10 cellular contexts compared by ENCODE assay signal in the genomic region with DNA sequence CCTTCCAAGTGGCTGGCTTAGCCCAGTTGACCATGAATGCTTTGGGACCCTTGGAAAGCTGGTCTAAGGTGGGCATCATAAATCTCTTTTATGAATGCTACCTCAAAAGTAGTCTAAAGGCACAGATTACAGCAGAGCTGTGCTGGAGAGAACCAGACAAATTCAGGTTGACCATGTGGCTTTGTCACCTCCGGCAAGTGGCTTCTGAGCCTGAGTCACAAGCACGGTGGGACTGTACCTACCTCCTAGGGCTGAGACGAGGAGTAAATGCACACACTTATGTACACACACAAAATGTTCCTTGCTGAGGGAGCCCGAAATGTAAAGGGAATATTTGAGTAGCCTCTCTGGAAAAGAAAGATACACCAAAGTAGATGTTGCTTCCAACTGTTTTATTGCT.
DNase-seq lines count a peak whose midpoint lies in the region; ATAC-seq lines count a peak whose summit lies in the region.
"Had no signal": no experiment of that assay in that cellular context is flagged by ENCODE, and none has a peak within 500 bp of the region (broad histone marks: within the 10 kb centered on the region; RNA-seq: fewer than 3 reads in every experiment).

No MANE protein-coding gene starts in this region.

- peak in 1 of 2 donors; percentile 51 for DNase-seq in activated naive CD4-positive, alpha-beta T cell treated with anti-CD3 and anti-CD28 coated beads, Interleukin-2, amount 50 U/mL, for 72 hours (ENCODE audit: low spot score in 2 of 2)
- DNase-seq in activated naive CD4-positive, alpha-beta T cell treated with anti-CD3 and anti-CD28 coated beads, Interleukin-2, amount 10 ng/mL, durations not matched to agents 7 days and 5 days = no peak
- DNase-seq in T-helper 9 cell (peak; percentile 16), DMS79 (lab: John Stamatoyannopoulos, UW) (no peak)
- DNase-seq in activated naive CD8-positive, alpha-beta T cell treated with anti-CD3 and anti-CD28 coated beads, Interleukin-2, amount 10 ng/mL, durations not matched to agents 7 days and 5 days = no peak

- CTCF ChIA-PET in activated naive CD4-positive, alpha-beta T cell treated with anti-CD3 and anti-CD28 coated beads, Interleukin-2, amount 10 ng/mL, durations not matched to agents 7 days and 5 days (lab: Charles Lee) = interaction anchor here (0.5 to 3.6 kb wide), 28 partner anchors 9 to 637 kb away, joined by 3 to 63 read pairs (median 5); a partner anchor contains a TSS

- peaks cover 43% of the 10 kb centered on the region for H3K4me1 Mint-ChIP-seq in activated naive CD4-positive, alpha-beta T cell treated with anti-CD3 and anti-CD28 coated beads, Interleukin-2, amount 10 ng/mL, durations not matched to agents 7 days and 5 days
- peaks cover 47% of the 10 kb centered on the region for H3K4me1 Mint-ChIP-seq in activated naive CD8-positive, alpha-beta T cell treated with anti-CD3 and anti-CD28 coated beads, Interleukin-2, amount 10 ng/mL, durations not matched to agents 7 days and 5 days
- peaks cover 46% of the 10 kb centered on the region for H3K4me1 Mint-ChIP-seq in stimulated activated memory B cell treated with anti-CD40 and anti-IgM and Interleukin-4, amounts not matched to agents 10 μg/mL and 1 μg/mL and 100 μg/mL, for 72 hours

- no peak overlapping the region for H3K27ac Mint-ChIP-seq in activated naive CD4-positive, alpha-beta T cell treated with anti-CD3 and anti-CD28 coated beads, Interleukin-2, amount 50 U/mL, for 72 hours
- no peak overlapping the region for H3K27ac Mint-ChIP-seq in activated naive CD4-positive, alpha-beta T cell treated with anti-CD3 and anti-CD28 coated beads, Interleukin-2, amount 10 ng/mL, durations not matched to agents 7 days and 5 days
- peak overlapping the region; percentile 58 for H3K27ac Mint-ChIP-seq in activated naive CD8-positive, alpha-beta T cell treated with anti-CD3 and anti-CD28 coated beads, Interleukin-2, amount 10 ng/mL, durations not matched to agents 7 days and 5 days
- H3K27ac Mint-ChIP-seq in stimulated activated memory B cell treated with anti-CD40 and anti-IgM and Interleukin-4, amounts not matched to agents 10 μg/mL and 1 μg/mL and 100 μg/mL, for 72 hours = peak overlapping the region; percentile 41
- H3K27ac Mint-ChIP-seq: endodermal cell had no signal

- POLR2A ChIA-PET in activated naive CD8-positive, alpha-beta T cell treated with anti-CD3 and anti-CD28 coated beads, Interleukin-2, amount 10 ng/mL, durations not matched to agents 7 days and 5 days (lab: Charles Lee) = interaction anchor here (0.7 to 2.6 kb wide), 5 partner anchors 14 to 209 kb away, joined by 3 to 19 read pairs (median 5); a partner anchor contains a TSS

- no peaks in the 10 kb centered on the region for H3K9me3 Mint-ChIP-seq in activated naive CD4-positive, alpha-beta T cell treated with anti-CD3 and anti-CD28 coated beads, Interleukin-2, amount 50 U/mL, for 72 hours
- no peaks in the 10 kb centered on the region for H3K9me3 Mint-ChIP-seq in activated naive CD4-positive, alpha-beta T cell treated with anti-CD3 and anti-CD28 coated beads, Interleukin-2, amount 10 ng/mL, durations not matched to agents 7 days and 5 days
- no peaks in the 10 kb centered on the region for H3K9me3 Mint-ChIP-seq in activated naive CD8-positive, alpha-beta T cell treated with anti-CD3 and anti-CD28 coated beads, Interleukin-2, amount 10 ng/mL, durations not matched to agents 7 days and 5 days
- no peaks in the 10 kb centered on the region for H3K9me3 Mint-ChIP-seq in stimulated activated memory B cell treated with anti-CD40 and anti-IgM and Interleukin-4, amounts not matched to agents 10 μg/mL and 1 μg/mL and 100 μg/mL, for 72 hours
- H3K9me3 Mint-ChIP-seq: endodermal cell, memory B cell had no signal

- no peak overlapping the region for H3K4me3 Mint-ChIP-seq in activated naive CD4-positive, alpha-beta T cell treated with anti-CD3 and anti-CD28 coated beads, Interleukin-2, amount 10 ng/mL, durations not matched to agents 7 days and 5 days
- no peak overlapping the region for H3K4me3 Mint-ChIP-seq in activated naive CD8-positive, alpha-beta T cell treated with anti-CD3 and anti-CD28 coated beads, Interleukin-2, amount 10 ng/mL, durations not matched to agents 7 days and 5 days
- H3K4me3 Mint-ChIP-seq in stimulated activated memory B cell treated with anti-CD40 and anti-IgM and Interleukin-4, amounts not matched to agents 10 μg/mL and 1 μg/mL and 100 μg/mL, for 72 hours = no peak overlapping the region
- H3K4me3 Mint-ChIP-seq: endodermal cell, memory B cell had no signal

- peak; percentile 83 to 87 for ATAC-seq in activated naive CD4-positive, alpha-beta T cell treated with anti-CD3 and anti-CD28 coated beads, Interleukin-2, amount 50 U/mL, for 72 hours
- peak; percentile 72 for ATAC-seq in activated naive CD8-positive, alpha-beta T cell treated with anti-CD3 and anti-CD28 coated beads, Interleukin-2, amount 10 ng/mL, durations not matched to agents 7 days and 5 days (ENCODE audit: low read depth)
- no peak for ATAC-seq in stimulated activated memory B cell treated with anti-CD40 and anti-IgM and Interleukin-4, amounts not matched to agents 10 μg/mL and 1 μg/mL and 100 μg/mL, for 72 hours
- no peak for ATAC-seq in GM21717 (IDR thresholded peaks at IDR 0.05; ENCODE audit: unreplicated experiment)
- no peak for ATAC-seq in HG03196 (IDR thresholded peaks at IDR 0.05; ENCODE audit: unreplicated experiment)

- no peaks in the 10 kb centered on the region for H3K27me3 Mint-ChIP-seq in activated naive CD4-positive, alpha-beta T cell treated with anti-CD3 and anti-CD28 coated beads, Interleukin-2, amount 10 ng/mL, durations not matched to agents 7 days and 5 days
- no peaks in the 10 kb centered on the region for H3K27me3 Mint-ChIP-seq in activated naive CD8-positive, alpha-beta T cell treated with anti-CD3 and anti-CD28 coated beads, Interleukin-2, amount 10 ng/mL, durations not matched to agents 7 days and 5 days
- H3K27me3 Mint-ChIP-seq in stimulated activated memory B cell treated with anti-CD40 and anti-IgM and Interleukin-4, amounts not matched to agents 10 μg/mL and 1 μg/mL and 100 μg/mL, for 72 hours = no peaks in the 10 kb centered on the region
- H3K27me3 Mint-ChIP-seq: memory B cell had no signal

- H3K36me3 Mint-ChIP-seq in activated naive CD4-positive, alpha-beta T cell treated with anti-CD3 and anti-CD28 coated beads, Interleukin-2, amount 50 U/mL, for 72 hours = peaks cover 14 to 37% of the 10 kb centered on the region in 2 donors
- peaks cover 37% of the 10 kb centered on the region for H3K36me3 Mint-ChIP-seq in activated naive CD4-positive, alpha-beta T cell treated with anti-CD3 and anti-CD28 coated beads, Interleukin-2, amount 10 ng/mL, durations not matched to agents 7 days and 5 days
- H3K36me3 Mint-ChIP-seq in activated naive CD8-positive, alpha-beta T cell treated with anti-CD3 and anti-CD28 coated beads, Interleukin-2, amount 10 ng/mL, durations not matched to agents 7 days and 5 days = peaks cover 43% of the 10 kb centered on the region
- H3K36me3 Mint-ChIP-seq in stimulated activated memory B cell treated with anti-CD40 and anti-IgM and Interleukin-4, amounts not matched to agents 10 μg/mL and 1 μg/mL and 100 μg/mL, for 72 hours = peaks cover 49% of the 10 kb centered on the region

Comparison
In these comparisons a context has a peak if more than half of its experiments do, and no peak if none do; other contexts are left out.
1. ATAC-seq: peak in activated naive CD4-positive, alpha-beta T cell treated with anti-CD3 and anti-CD28 coated beads, Interleukin-2, amount 50 U/mL, for 72 hours (2 of 2) and activated naive CD8-positive, alpha-beta T cell treated with anti-CD3 and anti-CD28 coated beads, Interleukin-2, amount 10 ng/mL, durations not matched to agents 7 days and 5 days (single experiment); none in stimulated activated memory B cell treated with anti-CD40 and anti-IgM and Interleukin-4, amounts not matched to agents 10 μg/mL and 1 μg/mL and 100 μg/mL, for 72 hours (single experiment), GM21717 (single experiment) and HG03196 (single experiment).
2. H3K27ac Mint-ChIP-seq: peak in activated naive CD8-positive, alpha-beta T cell treated with anti-CD3 and anti-CD28 coated beads, Interleukin-2, amount 10 ng/mL, durations not matched to agents 7 days and 5 days (single experiment) and stimulated activated memory B cell treated with anti-CD40 and anti-IgM and Interleukin-4, amounts not matched to agents 10 μg/mL and 1 μg/mL and 100 μg/mL, for 72 hours (single experiment); none in activated naive CD4-positive, alpha-beta T cell treated with anti-CD3 and anti-CD28 coated beads, Interleukin-2, amount 50 U/mL, for 72 hours (0 of 2) and activated naive CD4-positive, alpha-beta T cell treated with anti-CD3 and anti-CD28 coated beads, Interleukin-2, amount 10 ng/mL, durations not matched to agents 7 days and 5 days (single experiment).